Comparison of ENCODE assay signal across 8 cellular contexts in genomic region chr7:44847509-44847919, GRCh38.
DNase-seq lines count a peak whose midpoint lies in the region; ATAC-seq lines count a peak whose summit lies in the region.

No MANE protein-coding gene starts in this region.

- H3K4me1 ChIP-seq in BLaER1 treated with 17β-estradiol and CSF1 and Interleukin-3, amounts not matched to agents 10 nM and 100 nM = peaks cover 26 to 42% (median 38%) of the 10 kb centered on the region in 10 experiments

- peak overlapping the region; percentile 72 to 99 (median 94) for H3K27ac ChIP-seq in BLaER1 treated with 17β-estradiol and CSF1 and Interleukin-3, amounts not matched to agents 10 nM and 100 nM

- peak; percentile 75 for ATAC-seq in GM19324 (IDR thresholded peaks at IDR 0.05; ENCODE audit: low FRiP score, unreplicated experiment)
- peak; percentile 62 for ATAC-seq in HG03442 (IDR thresholded peaks at IDR 0.05; ENCODE audit: unreplicated experiment)

- H3K4me3 ChIP-seq in BLaER1 treated with 17β-estradiol and CSF1 and Interleukin-3, amounts not matched to agents 10 nM and 100 nM = peak overlapping the region; percentile 67 to 85 (median 76)

- peaks cover 0 to 22% (median 16%) of the 10 kb centered on the region in 11 experiments; a peak in 19 of 22 replicates for H3K36me3 ChIP-seq in BLaER1 treated with 17β-estradiol and CSF1 and Interleukin-3, amounts not matched to agents 10 nM and 100 nM

- H3K27me3 ChIP-seq in BLaER1 treated with 17β-estradiol and CSF1 and Interleukin-3, amounts not matched to agents 10 nM and 100 nM = no peaks in the 10 kb centered on the region

- H3K9me3 ChIP-seq in BLaER1 treated with 17β-estradiol and CSF1 and Interleukin-3, amounts not matched to agents 10 nM and 100 nM (replicated peaks in 1 of 11) = no peaks in the 10 kb centered on the region

- peaks cover 14 to 52% (median 49%) of the 10 kb centered on the region in 11 experiments; a peak in 19 of 22 replicates for H4K20me1 ChIP-seq in BLaER1 treated with 17β-estradiol and CSF1 and Interleukin-3, amounts not matched to agents 10 nM and 100 nM

- peak overlapping the region; percentile 75 to 95 (median 84) for H3K4me2 ChIP-seq in BLaER1 treated with 17β-estradiol and CSF1 and Interleukin-3, amounts not matched to agents 10 nM and 100 nM

- DNase-seq in NCI-H748 treated with DMSO at 0.1 percent for 48 hours (lab: John Stamatoyannopoulos, UW) (peak; percentile 76), medulla oblongata (ENCODE audit: extremely low spot score) (peak; percentile 89)
- DNase-seq in activated CD8-positive, alpha-beta memory T cell treated with anti-CD3 and anti-CD28 coated beads for 1 hour (ENCODE audit: extremely low read depth in 1 of 2, low read depth in 1 of 2) = peak; percentile 53 to 76
- DNase-seq in effector CD8-positive, alpha-beta T cell (lab: John Stamatoyannopoulos, UW) = peak; percentile 79
- DNase-seq in stimulated activated CD4-positive, alpha-beta T cell treated with anti-CD3 and anti-CD28 coated beads, TNF-alpha, amount 100 ng/mL, for 4 hours (ENCODE audit: low read depth in 3 of 3) = peak; percentile 68 to 79 (median 74)

- H3K9ac ChIP-seq in BLaER1 treated with 17β-estradiol and CSF1 and Interleukin-3, amounts not matched to agents 10 nM and 100 nM = peak overlapping the region; percentile 87 to 97 (median 93)

Comparison
In these comparisons a context has a peak if more than half of its experiments do, and no peak if none do; other contexts are left out.
1. Peak in every context shown above with its lines: DNase-seq, ATAC-seq, H3K4me3 ChIP-seq and H3K27ac ChIP-seq.